In the genomic region with DNA sequence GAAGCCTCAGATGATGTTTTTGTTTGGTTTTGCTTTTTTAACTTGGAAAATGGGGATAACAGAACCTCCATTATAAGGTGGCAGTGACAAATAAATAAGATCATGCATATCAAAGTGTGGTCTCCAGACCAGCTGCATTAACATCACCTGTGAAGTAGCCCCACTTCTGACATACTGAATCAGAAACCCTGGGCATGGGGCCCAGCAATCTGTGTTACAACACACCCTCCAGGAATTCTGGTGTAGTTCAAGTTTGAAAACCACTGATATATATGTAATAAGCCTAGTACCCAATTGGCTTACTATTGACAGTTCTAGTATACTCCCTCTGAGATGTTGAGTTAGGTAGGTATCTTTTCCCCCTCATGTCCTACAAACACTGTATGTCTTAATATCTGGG, we compare ENCODE assay signal across 8 cellular contexts. TPM values are rescaled to one million over a fixed set of nuclear protein-coding genes. Genes with fewer than 3 reads are reported as not detected.
A peak's percentile ranks its signal among the peaks of the same experiment; 100 is the strongest.
DNase-seq lines count a peak whose midpoint lies in the region; ATAC-seq and TF ChIP-seq lines count a peak whose summit lies in the region.

No MANE protein-coding gene starts in this region.

- BruUV-seq in PC-3 (replicated peaks; lab: Mats Ljungman, UMichigan) (no TSS peak), Caco-2 (replicated peaks; lab: Mats Ljungman, UMichigan) (no TSS peak)

- H3K4me1 ChIP-seq in PC-3 (ENCODE audit: insufficient read depth, low read length) (peaks cover 48% of the 10 kb centered on the region), osteoblast (ENCODE audit: insufficient read depth, low read length) (peaks cover 34% of the 10 kb centered on the region), Caco-2 (peaks cover 18% of the 10 kb centered on the region)

- H3K9me2 ChIP-seq in PC-3 (replicated peaks; ENCODE audit: low read length): no peaks in the 10 kb centered on the region

- peaks cover 6% of the 10 kb centered on the region for H3K36me3 Mint-ChIP-seq in Caco-2 (ENCODE audit: insufficient read depth, unreplicated experiment)

- no peaks in the 10 kb centered on the region for H3K9me3 Mint-ChIP-seq in Caco-2 (ENCODE audit: unreplicated experiment)

- DNase-seq in BJ (ENCODE audit: low read depth) (peak; percentile 37), PC-3 (peak; percentile 63), dermis blood vessel endothelial cell (peak; percentile 47), osteoblast (ENCODE audit: insufficient read length, low spot score, missing footprints) (peak; percentile 66), Kasumi-1 (lab: John Stamatoyannopoulos, UW) (no peak), NCI-H1694 treated with DMSO at 0.1 percent for 48 hours (lab: John Stamatoyannopoulos, UW) (no peak), Caco-2 (no peak), NCI-H82 treated with DMSO at 0.1 percent for 48 hours (lab: John Stamatoyannopoulos, UW; ENCODE audit: unreplicated experiment) (no peak)

- H3K4me1 Mint-ChIP-seq in Caco-2 (ENCODE audit: low read depth, unreplicated experiment): peaks cover 9% of the 10 kb centered on the region

- H3K4me3 Mint-ChIP-seq in Caco-2 (ENCODE audit: unreplicated experiment): no peak overlapping the region

- POLR2A ChIA-PET in BJ (lab: Charles Lee): no interaction called here
- POLR2A ChIA-PET in PC-3 (lab: Charles Lee; ENCODE audit: unreplicated experiment): no interaction called here
- POLR2A ChIA-PET in Caco-2 (lab: Charles Lee): no interaction called here

- H3K4me3 ChIP-seq in BJ (ENCODE audit: low read depth, low read length): no peak overlapping the region
- H3K4me3 ChIP-seq in PC-3 (ENCODE audit: low read length): peak overlapping the region; percentile 37
- H3K4me3 ChIP-seq in osteoblast (ENCODE audit: insufficient read depth, low read length): peak overlapping the region; percentile 27
- no peak overlapping the region for H3K4me3 ChIP-seq in Caco-2 (ENCODE audit: low read depth, low read length)

- H3K27me3 Mint-ChIP-seq in Caco-2 (ENCODE audit: insufficient read depth, unreplicated experiment): no peaks in the 10 kb centered on the region

- H3K27ac Mint-ChIP-seq in Caco-2 (ENCODE audit: unreplicated experiment): no peak overlapping the region

- H3K27me3 ChIP-seq in BJ (ENCODE audit: control insufficient read depth, insufficient read depth, low read length): no peaks in the 10 kb centered on the region
- no peaks in the 10 kb centered on the region for H3K27me3 ChIP-seq in PC-3 (ENCODE audit: low read length)
- no peaks in the 10 kb centered on the region for H3K27me3 ChIP-seq in osteoblast (ENCODE audit: insufficient read depth, low read length)
- no peaks in the 10 kb centered on the region for H3K27me3 ChIP-seq in Caco-2 (replicated peaks; ENCODE audit: control insufficient read depth, insufficient read depth, low read length)

- no peak for TF ChIP-seq CTCF in BJ (IDR thresholded peaks at IDR 0.05; ENCODE audit: insufficient read depth, low read depth, low read length)
- TF ChIP-seq CTCF in PC-3 (conservative IDR thresholded peaks at IDR 0.05; ENCODE audit: low read depth, low read length): no peak
- no peak for TF ChIP-seq CTCF in osteoblast (IDR thresholded peaks at IDR 0.05; ENCODE audit: extremely low read depth, low read depth, low read length)
- no peak for TF ChIP-seq CTCF in Caco-2 (IDR thresholded peaks at IDR 0.05; ENCODE audit: insufficient read depth in 1 of 2, low read depth in 1 of 2, low read length in 1 of 2, severe bottlenecking in 1 of 2, unreplicated experiment in 1 of 2)

- intact Hi-C loops in PC-3 (cut with micrococcal nuclease): loop anchor here (1.0 kb wide), 1 partner anchor 7 kb away; no protein-coding TSS in a partner anchor
- intact Hi-C loops in Caco-2 (cut with micrococcal nuclease; ENCODE audit: unreplicated experiment): no loop called here

- H3K9ac ChIP-seq in PC-3 (ENCODE audit: low read length): peak overlapping the region; percentile 66

- no peaks in the 10 kb centered on the region for H3K79me2 ChIP-seq in PC-3 (ENCODE audit: low read length)
- no peaks in the 10 kb centered on the region for H3K79me2 ChIP-seq in osteoblast (ENCODE audit: insufficient read depth, low read length)

- H3K4me2 ChIP-seq in PC-3 (ENCODE audit: low read length) (peak overlapping the region; percentile 77), osteoblast (ENCODE audit: insufficient read depth, low read length) (peak overlapping the region; percentile 77)

- peak; percentile 2; the same call in 1 of the 2 replicates for ATAC-seq in PC-3

- H2AFZ ChIP-seq in PC-3 (ENCODE audit: low read length): peak overlapping the region; percentile 37; the same call in 1 of the 2 replicates
- no peak overlapping the region for H2AFZ ChIP-seq in osteoblast (ENCODE audit: low read length)

- H3K36me3 ChIP-seq in BJ (ENCODE audit: control insufficient read depth, insufficient read depth, low read length) (no peaks in the 10 kb centered on the region), PC-3 (ENCODE audit: low read depth, low read length) (no peaks in the 10 kb centered on the region), osteoblast (ENCODE audit: insufficient read depth, low read length) (no peaks in the 10 kb centered on the region), Caco-2 (ENCODE audit: control insufficient read depth, insufficient read depth, low read length) (no peaks in the 10 kb centered on the region)

- H3F3A ChIP-seq in PC-3 (ENCODE audit: low read length, unreplicated experiment): peaks cover 4% of the 10 kb centered on the region

- CTCF ChIA-PET in BJ (lab: Yijun Ruan, JAX) (interaction anchor here (0.6 kb wide), 1 partner anchor 54 kb away, joined by 3 read pairs; no protein-coding TSS in a partner anchor), PC-3 (lab: Charles Lee) (interaction anchor here (0.9 kb wide), 1 partner anchor 15 kb away, joined by 3 read pairs; no protein-coding TSS in a partner anchor), Caco-2 (lab: Charles Lee) (no interaction called here)

- H4K20me1 ChIP-seq in PC-3 (ENCODE audit: low read length) (no peaks in the 10 kb centered on the region), osteoblast (ENCODE audit: insufficient read depth, low read length) (no peaks in the 10 kb centered on the region)

- H3K9me3 ChIP-seq in PC-3 (ENCODE audit: low read length) (no peaks in the 10 kb centered on the region), osteoblast (ENCODE audit: low read depth, low read length) (no peaks in the 10 kb centered on the region), Caco-2 (no peaks in the 10 kb centered on the region)

- H3K27ac ChIP-seq in PC-3 (ENCODE audit: low read length) (peak overlapping the region; percentile 93), osteoblast (ENCODE audit: low read depth, low read length) (peak overlapping the region; percentile 97)

RNA-seq across cellular contexts. Expression of gene RNF19B, which starts 24.1 kb away (rescaled TPM):
- 7.7 and 8.2 TPM in 2 replicates for polyA plus RNA-seq in BJ (2011; rRNA removed)
- 8.2 and 10.8 TPM in 2 replicates for polyA minus RNA-seq in BJ (2011; rRNA and poly(A)+ RNA removed)
- total RNA-seq in PC-3 (2014; rRNA removed) (17.9 and 21.3 TPM in 2 replicates), dermis blood vessel endothelial cell (18.7 and 25.3 TPM in 2 replicates), osteoblast (14.5 and 19.7 TPM in 2 replicates), Caco-2 (2022) (13.9 and 14.5 TPM in 2 replicates)

RNA-seq across cellular contexts. Expression of gene AK2, which starts 48.0 kb away (rescaled TPM):
- 131 and 150 TPM in 2 replicates for polyA plus RNA-seq in BJ (2011; rRNA removed)
- polyA minus RNA-seq in BJ (2011; rRNA and poly(A)+ RNA removed): 32.4 and 45.1 TPM in 2 replicates
- 213 and 236 TPM in 2 replicates for total RNA-seq in PC-3 (2014; rRNA removed)
- 164 and 212 TPM in 2 replicates for total RNA-seq in dermis blood vessel endothelial cell
- 89.3 and 139 TPM in 2 replicates for total RNA-seq in osteoblast
- 127 and 139 TPM in 2 replicates for total RNA-seq in Caco-2 (2022)

Comparison
In these comparisons a context has a peak if more than half of its experiments do, and no peak if none do; other contexts are left out.
1. DNase-seq: peak in BJ (single experiment), PC-3 (single experiment), dermis blood vessel endothelial cell (single experiment) and osteoblast (single experiment); none in Kasumi-1 (0 of 2), NCI-H1694 treated with DMSO at 0.1 percent for 48 hours (single experiment), Caco-2 (0 of 2) and NCI-H82 treated with DMSO at 0.1 percent for 48 hours (single experiment).
2. H3K4me3 ChIP-seq: peak in PC-3 (single experiment) and osteoblast (single experiment); none in BJ (single experiment) and Caco-2 (single experiment).